In the genomic region with DNA sequence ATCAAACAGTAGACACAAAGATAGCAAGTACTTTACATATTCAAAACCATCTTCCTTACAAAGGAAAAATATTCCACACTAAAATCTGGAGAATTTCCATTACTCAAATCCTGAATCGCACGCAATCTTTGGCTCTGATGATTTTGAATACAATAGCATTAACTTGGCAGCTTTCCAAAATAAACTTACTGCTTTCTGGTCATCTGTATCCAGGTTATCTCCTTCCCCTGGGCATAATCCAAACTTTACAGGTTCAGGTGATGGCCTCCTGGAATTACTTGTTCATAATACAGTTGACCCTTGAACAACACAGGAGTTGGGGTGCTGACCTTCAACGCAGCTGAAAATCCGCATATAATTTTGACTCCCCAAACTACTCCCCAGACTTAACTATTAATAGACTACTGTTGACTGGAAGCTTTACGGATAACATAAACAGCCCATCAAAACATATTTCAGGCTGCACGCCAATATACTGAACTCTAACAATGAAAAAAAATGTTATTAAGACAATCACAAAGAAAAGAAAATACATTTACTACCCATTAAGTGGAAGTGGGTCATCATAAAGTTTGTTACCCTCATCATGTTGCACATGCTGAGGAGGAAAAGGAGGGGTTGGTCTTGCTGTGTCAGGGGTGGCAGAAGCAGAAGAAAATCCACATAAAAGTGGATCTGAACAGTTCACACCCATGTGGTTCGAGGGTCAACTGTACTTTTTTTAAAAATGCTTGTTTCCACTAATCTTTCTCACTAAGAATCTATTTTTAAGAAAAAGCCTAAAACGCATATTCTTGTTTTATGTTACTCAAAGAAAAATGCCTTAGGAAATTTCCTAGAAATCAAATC, we compare ENCODE assay signal across 12 cellular contexts. TPM values are rescaled to one million over a fixed set of nuclear protein-coding genes. Genes with fewer than 3 reads are reported as not detected.
A peak's percentile ranks its signal among the peaks of the same experiment; 100 is the strongest.
DNase-seq lines count a peak whose midpoint lies in the region; ATAC-seq and TF ChIP-seq lines count a peak whose summit lies in the region.
"Had no signal": no experiment of that assay in that cellular context is flagged by ENCODE, and none has a peak within 500 bp of the region (broad histone marks: within the 10 kb centered on the region; RNA-seq: fewer than 3 reads in every experiment).

No MANE protein-coding gene starts in this region.

- no peak overlapping the region for H3K9ac ChIP-seq in subcutaneous abdominal adipose tissue (ENCODE audit: low read length in 5 of 5)

- H3K27me3 ChIP-seq in subcutaneous abdominal adipose tissue (ENCODE audit: control insufficient read depth in 5 of 5, insufficient read depth in 4 of 5, low read length in 5 of 5), result no peaks in the 10 kb centered on the region
- no peaks in the 10 kb centered on the region for H3K27me3 ChIP-seq in uterus

- H3K4me3 ChIP-seq in epithelial cell of esophagus (ENCODE audit: low read length) (no peak overlapping the region), subcutaneous abdominal adipose tissue (ENCODE audit: low read depth in 1 of 5, low read length in 5 of 5) (peak overlapping the region in 1 of 5 donors; percentile 24), uterus (no peak overlapping the region)

- H3K4me1 ChIP-seq in subcutaneous abdominal adipose tissue (ENCODE audit: control insufficient read depth in 5 of 5, insufficient read depth in 5 of 5, low read length in 5 of 5) (peaks cover 0 to 26% (median 16%) of the 10 kb centered on the region in 5 donors), uterus (no peaks in the 10 kb centered on the region)

- TF ChIP-seq POLR2A in uterus (IDR thresholded peaks at IDR 0.05), result no peak

- intact Hi-C loops in uterus (cut with DNase I; ENCODE audit: low total_unique reads), result no loop called here

- H3K27ac ChIP-seq in subcutaneous abdominal adipose tissue (ENCODE audit: low read depth, low read length), result peak overlapping the region; percentile 63
- H3K27ac ChIP-seq in uterus, result peak overlapping the region in 1 of 2 donors; percentile 73
- H3K27ac ChIP-seq: 22Rv1 had no signal

- H3K9me3 ChIP-seq in subcutaneous abdominal adipose tissue (ENCODE audit: control insufficient read depth in 5 of 5, low read length in 5 of 5) (peaks cover 0 to 3% (median 0%) of the 10 kb centered on the region in 5 donors), uterus (no peaks in the 10 kb centered on the region)

- H3K36me3 ChIP-seq in subcutaneous abdominal adipose tissue (ENCODE audit: control insufficient read depth in 5 of 5, insufficient read depth in 5 of 5, low read length in 5 of 5), result no peaks in the 10 kb centered on the region
- H3K36me3 ChIP-seq in uterus, result no peaks in the 10 kb centered on the region

- TF ChIP-seq CTCF in epithelial cell of esophagus (IDR thresholded peaks at IDR 0.05; ENCODE audit: insufficient read depth, low read depth, low read length, missing control alignments) (no peak), uterus (IDR thresholded peaks at IDR 0.05) (no peak)

- DNase-seq in DMS 273 (lab: John Stamatoyannopoulos, UW; ENCODE audit: unreplicated experiment) (peak; percentile 11), DMS 273 treated with DMSO at 0.1 percent for 48 hours (lab: John Stamatoyannopoulos, UW) (no peak), NCI-H748 treated with DMSO at 0.1 percent for 48 hours (lab: John Stamatoyannopoulos, UW) (peak; percentile 65), epithelial cell of esophagus (ENCODE audit: low read depth) (peak; percentile 61), GDM1 (lab: John Stamatoyannopoulos, UW) (no peak), uterus (no peak)
- DNase-seq: activated effector memory CD4-positive, alpha-beta T cell treated with Interleukin-2 at 50 U/mL for 16 hours; DND-41; naive thymus-derived CD8-positive, alpha-beta T cell had no signal

- no peak for ATAC-seq in HG02642 (IDR thresholded peaks at IDR 0.05; ENCODE audit: poor library complexity, unreplicated experiment)
- ATAC-seq: naive thymus-derived CD8-positive, alpha-beta T cell had no signal

RNA-seq across cellular contexts. Expression of a gene that starts 6.5 kb away (rescaled TPM):
- total RNA-seq in uterus, result 10 to 100 TPM; 10.9 to 45.5 (median 21.6) TPM

Comparison
In these comparisons a context has a peak if more than half of its experiments do, and no peak if none do; other contexts are left out.
1. DNase-seq: peak in DMS 273 (single experiment), NCI-H748 treated with DMSO at 0.1 percent for 48 hours (single experiment) and epithelial cell of esophagus (single experiment); none in DMS 273 treated with DMSO at 0.1 percent for 48 hours (single experiment), GDM1 (single experiment) and uterus (0 of 2).